In the genomic region with DNA sequence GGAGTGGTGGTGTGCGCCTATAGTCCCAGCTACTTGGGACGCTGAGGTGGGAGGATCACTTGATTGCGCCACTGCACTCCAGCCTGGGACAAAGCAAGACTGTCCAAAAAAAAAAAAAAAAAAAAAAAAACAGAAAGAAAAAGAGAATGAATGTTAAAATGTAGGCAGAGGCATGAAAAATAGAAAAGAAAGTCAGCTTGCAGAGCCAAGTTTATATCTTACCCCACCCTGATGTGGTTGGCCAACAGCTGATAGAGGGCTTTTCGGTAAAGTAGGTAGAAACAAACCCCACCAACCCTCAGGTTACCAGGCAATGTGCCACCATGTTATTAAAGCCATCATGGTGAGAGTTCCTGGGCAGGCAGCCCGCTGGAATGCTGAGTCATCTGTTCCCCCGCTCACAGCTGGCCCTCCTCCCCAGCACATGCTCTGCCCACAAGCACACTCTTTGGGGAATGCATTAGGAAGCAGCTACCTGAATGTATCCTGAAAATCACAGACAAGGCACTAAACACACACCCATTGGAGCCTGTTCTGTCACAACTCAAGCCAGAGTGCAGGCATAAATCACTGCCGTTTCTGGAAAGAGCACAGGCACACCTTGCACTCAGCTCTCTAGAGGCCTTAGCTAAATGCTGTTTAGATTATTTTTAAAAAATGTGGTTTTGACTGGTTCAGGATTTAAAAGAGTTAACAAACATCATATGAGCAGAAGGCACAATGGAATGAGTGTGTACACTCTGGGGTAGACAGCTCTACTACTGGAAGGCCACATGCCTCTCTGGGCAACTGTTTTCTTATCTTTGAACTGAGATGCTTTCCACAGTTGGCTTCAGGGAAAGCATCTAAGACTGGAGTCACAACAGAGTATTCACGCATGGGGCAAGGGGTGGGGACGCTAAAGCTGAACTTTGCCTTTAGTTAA, we compare ENCODE assay signal across 1 cellular context.
TF ChIP-seq lines count a peak whose summit lies in the region.

No MANE protein-coding gene starts in this region.

TF ChIP-seq in K562, 482 proteins besides CTCF, POLR2A, EP300 and RAD21 (continued from another document and continues in another):
- TF ChIP-seq MGA (IDR thresholded peaks at IDR 0.05) (peak; percentile 71), XRCC4 (IDR thresholded peaks at IDR 0.05; ENCODE audit: extremely low read depth, insufficient read depth, insufficient read length) (no peak), ASH1L (IDR thresholded peaks at IDR 0.05; ENCODE audit: borderline replicate concordance, low read depth, partially characterized antibody) (no peak), MAFG (tag; conservative IDR thresholded peaks at IDR 0.05) (peak; percentile 98), ZNF140 (CRISPR knock-in tag; IDR thresholded peaks at IDR 0.05) (no peak), ZFX (CRISPR knock-in tag; IDR thresholded peaks at IDR 0.05) (no peak), ZNF134 (CRISPR knock-in tag; conservative IDR thresholded peaks at IDR 0.05) (peak; percentile 66), ARID3A (IDR thresholded peaks at IDR 0.05; ENCODE audit: borderline replicate concordance, low read depth, low read length) (no peak), SAFB (IDR thresholded peaks at IDR 0.05; ENCODE audit: borderline replicate concordance, low read depth, low read length) (no peak), EZH2 (IDR thresholded peaks at IDR 0.05; ENCODE audit: borderline replicate concordance, low read depth, low read length) (no peak), DIDO1 (tag; IDR thresholded peaks at IDR 0.05; ENCODE audit: low read depth) (no peak), SMARCA4 (IDR thresholded peaks at IDR 0.05) (peak; percentile 83), THAP7 (CRISPR knock-in tag; IDR thresholded peaks at IDR 0.05) (no peak), ZNF263 (CRISPR knock-in tag; IDR thresholded peaks at IDR 0.05; ENCODE audit: borderline replicate concordance) (peak; percentile 29; the same call in 1 of the 2 replicates), PHF20 (IDR thresholded peaks at IDR 0.05; ENCODE audit: partially characterized antibody) (no peak), MCM7 (IDR thresholded peaks at IDR 0.05) (no peak), CREBBP (IDR thresholded peaks at IDR 0.05; ENCODE audit: low read depth, low read length) (no peak), ELF4 (CRISPR knock-in tag; IDR thresholded peaks at IDR 0.05) (peak; percentile 21; the same call in 1 of the 2 replicates), NELFE (IDR thresholded peaks at IDR 0.05; ENCODE audit: insufficient read depth, insufficient read length) (no peak), FOXA3 (CRISPR knock-in tag; conservative IDR thresholded peaks at IDR 0.05 in 1 of 2, IDR thresholded peaks at IDR 0.05 in 1 of 2) (no peak), LARP7 (IDR thresholded peaks at IDR 0.05) (no peak), NFATC3 (IDR thresholded peaks at IDR 0.05) (no peak), SETDB1 (IDR thresholded peaks at IDR 0.05; ENCODE audit: low read length) (no peak), CREM (IDR thresholded peaks at IDR 0.05; ENCODE audit: low read depth) (peak; percentile 60), ZSCAN32 (CRISPR knock-in tag; IDR thresholded peaks at IDR 0.05) (no peak)
- TF ChIP-seq, protein P1, sequence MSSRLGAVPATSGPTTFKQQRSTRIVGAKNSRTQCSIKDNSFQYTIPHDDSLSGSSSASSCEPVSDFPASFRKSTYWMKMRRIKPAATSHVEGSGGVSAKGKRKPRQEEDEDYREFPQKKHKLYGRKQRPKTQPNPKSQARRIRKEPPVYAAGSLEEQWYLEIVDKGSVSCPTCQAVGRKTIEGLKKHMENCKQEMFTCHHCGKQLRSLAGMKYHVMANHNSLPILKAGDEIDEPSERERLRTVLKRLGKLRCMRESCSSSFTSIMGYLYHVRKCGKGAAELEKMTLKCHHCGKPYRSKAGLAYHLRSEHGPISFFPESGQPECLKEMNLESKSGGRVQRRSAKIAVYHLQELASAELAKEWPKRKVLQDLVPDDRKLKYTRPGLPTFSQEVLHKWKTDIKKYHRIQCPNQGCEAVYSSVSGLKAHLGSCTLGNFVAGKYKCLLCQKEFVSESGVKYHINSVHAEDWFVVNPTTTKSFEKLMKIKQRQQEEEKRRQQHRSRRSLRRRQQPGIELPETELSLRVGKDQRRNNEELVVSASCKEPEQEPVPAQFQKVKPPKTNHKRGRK (tag; IDR thresholded peaks at IDR 0.05), result no peak
- TF ChIP-seq, protein P2, sequence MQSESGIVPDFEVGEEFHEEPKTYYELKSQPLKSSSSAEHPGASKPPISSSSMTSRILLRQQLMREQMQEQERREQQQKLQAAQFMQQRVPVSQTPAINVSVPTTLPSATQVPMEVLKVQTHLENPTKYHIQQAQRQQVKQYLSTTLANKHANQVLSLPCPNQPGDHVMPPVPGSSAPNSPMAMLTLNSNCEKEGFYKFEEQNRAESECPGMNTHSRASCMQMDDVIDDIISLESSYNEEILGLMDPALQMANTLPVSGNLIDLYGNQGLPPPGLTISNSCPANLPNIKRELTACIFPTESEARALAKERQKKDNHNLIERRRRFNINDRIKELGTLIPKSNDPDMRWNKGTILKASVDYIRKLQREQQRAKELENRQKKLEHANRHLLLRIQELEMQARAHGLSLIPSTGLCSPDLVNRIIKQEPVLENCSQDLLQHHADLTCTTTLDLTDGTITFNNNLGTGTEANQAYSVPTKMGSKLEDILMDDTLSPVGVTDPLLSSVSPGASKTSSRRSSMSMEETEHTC (IDR thresholded peaks at IDR 0.05), result no peak
